In genomic region chr2:75090770-75091515, GRCh38 we compare ENCODE assay signal across 27 cellular contexts.
"Had no signal": no experiment of that assay in that cellular context is flagged by ENCODE, and none has a peak within 500 bp of the region (broad histone marks: within the 10 kb centered on the region; RNA-seq: fewer than 3 reads in every experiment).

No MANE protein-coding gene starts in this region.

- H3K36me3 ChIP-seq: gastrocnemius medialis, heart left ventricle, left lung, neural progenitor cell, stomach, thyroid gland, vagina had no signal

- H3K27ac ChIP-seq: dorsolateral prefrontal cortex, gastrocnemius medialis, heart left ventricle, hepatocyte, left lung, neural progenitor cell, parathyroid adenoma, stomach, thyroid gland, vagina had no signal

- H3K4me2 ChIP-seq: hepatocyte, neural progenitor cell, smooth muscle cell had no signal

- H3K9ac ChIP-seq: neural progenitor cell, parathyroid adenoma had no signal

- H3K4me3 ChIP-seq: dorsolateral prefrontal cortex, gastrocnemius medialis, heart left ventricle, hepatocyte, left lung, neural progenitor cell, smooth muscle cell, stomach, thyroid gland, vagina had no signal

- FAIRE-seq: colon, islet of Langerhans had no signal

- H3K27me3 ChIP-seq: gastrocnemius medialis, heart left ventricle, hepatocyte, left lung, neural progenitor cell, stomach, thyroid gland, vagina had no signal

- ATAC-seq: esophagus mucosa; gastrocnemius medialis; heart left ventricle; left cardiac atrium; left lung; naive thymus-derived CD4-positive, alpha-beta T cell; sciatic nerve; stimulated activated effector memory CD8-positive, alpha-beta T cell treated with anti-CD3 and anti-CD28 coated beads, Interleukin-12 subunit alpha, Interleukin-12 subunit beta, amount 100 ng/mL, for 72 hours had no signal

- H3K9me3 ChIP-seq: gastrocnemius medialis, heart left ventricle, left lung, stomach, thyroid gland, vagina had no signal

- H3K4me1 ChIP-seq: gastrocnemius medialis, heart left ventricle, left lung, neural progenitor cell, parathyroid adenoma, stomach, thyroid gland, vagina had no signal

- H3K79me2 ChIP-seq: hepatocyte, parathyroid adenoma had no signal

- H2AFZ ChIP-seq: hepatocyte, neural progenitor cell, parathyroid adenoma had no signal

- DNase-seq: dorsolateral prefrontal cortex; effector CD4-positive, alpha-beta T cell; foreskin fibroblast; gastrocnemius medialis; heart left ventricle; left cardiac atrium; left lung; mesenchymal stem cell; midbrain; naive thymus-derived CD4-positive, alpha-beta T cell; stimulated activated CD4-positive, alpha-beta T cell treated with anti-CD3 and anti-CD28 coated beads, Interleukin-12 subunit alpha, Interleukin-12 subunit beta, amount 100 ng/mL, for 4 hours; stimulated activated CD4-positive, alpha-beta T cell treated with anti-CD3 and anti-CD28 coated beads, Interleukin-2, amount 100 ng/mL, for 24 hours; stimulated activated CD4-positive, alpha-beta T cell treated with anti-CD3 and anti-CD28 coated beads, Interleukin-4, amount 100 ng/mL, for 24 hours; stimulated activated naive CD4-positive, alpha-beta T cell treated with Interleukin-2 at 50 U/mL for 16 hours; stomach; thyroid gland; trophoblast cell had no signal
